In the genomic region with DNA sequence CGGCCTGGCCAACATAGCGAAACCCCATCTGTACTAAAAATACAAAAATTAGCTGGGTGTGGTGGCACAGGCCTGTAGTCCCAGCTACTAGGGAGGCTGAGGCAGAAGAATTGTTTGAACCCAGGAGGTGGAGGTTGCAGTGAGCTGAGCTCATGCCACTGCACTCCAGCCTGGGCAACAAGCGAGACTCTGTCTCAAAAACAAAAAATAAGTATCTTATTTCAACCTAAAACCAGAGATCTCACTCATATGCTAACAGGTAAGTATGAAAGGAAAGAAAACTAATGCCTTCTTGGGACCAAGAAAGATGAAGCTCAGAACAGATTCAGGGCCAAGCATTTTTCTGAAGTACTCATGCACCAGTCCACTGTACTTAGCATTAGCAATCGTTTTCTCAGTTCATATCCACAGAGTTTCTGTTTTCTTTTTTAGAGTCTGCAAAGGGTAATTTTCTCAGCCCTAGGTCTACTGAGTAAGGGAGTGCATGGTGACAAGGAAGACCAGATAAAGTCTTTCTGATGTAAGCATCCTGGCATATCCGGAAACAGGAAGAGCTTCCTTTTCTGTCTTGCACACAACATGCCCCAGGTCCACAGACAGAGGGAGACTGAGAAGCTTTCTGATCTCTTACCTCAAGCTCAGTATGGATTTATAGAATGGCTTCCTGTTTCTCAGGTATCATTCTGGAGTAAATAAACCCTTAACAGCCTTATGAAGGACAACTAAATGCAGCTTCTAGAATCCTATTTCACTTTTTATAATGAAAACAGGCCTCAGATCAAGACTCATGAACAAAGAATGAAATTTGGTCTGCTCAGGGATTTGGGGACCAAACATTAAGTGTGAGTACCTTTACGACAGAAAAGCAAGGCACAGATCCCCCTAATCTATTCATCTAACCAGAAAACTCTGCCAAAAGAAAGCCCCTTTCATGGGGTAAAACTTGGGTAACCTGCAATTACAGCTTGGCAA, we compare ENCODE assay signal across 8 cellular contexts. TPM values are rescaled to one million over a fixed set of nuclear protein-coding genes. Genes with fewer than 3 reads are reported as not detected.
DNase-seq lines count a peak whose midpoint lies in the region; ATAC-seq, FAIRE-seq and TF ChIP-seq lines count a peak whose summit lies in the region.

No MANE protein-coding gene starts in this region.

- peak overlapping the region; percentile 100 for H3K27ac Mint-ChIP-seq in activated T-cell treated with anti-CD3 and anti-CD28 coated beads, Interleukin-2, amount 50 U/mL, for 72 hours

- POLR2A ChIA-PET in HepG2 (lab: Yijun Ruan, JAX), result interaction anchor here (0.9 to 1.9 kb wide), 5 partner anchors 26 to 89 kb away, joined by 3 to 6 read pairs (median 3); no protein-coding TSS in a partner anchor

- H3K9me3 ChIP-seq in HepG2 (ENCODE audit: low read length), result no peaks in the 10 kb centered on the region
- no peaks in the 10 kb centered on the region for H3K9me3 ChIP-seq in ovary

- CTCF ChIA-PET in HepG2 (lab: Yijun Ruan, JAX; ENCODE audit: low intra/inter-chr PET ratio, low total read pairs), result no interaction called here

- no peak for TF ChIP-seq RAD21 in HepG2 (CRISPR knock-in tag; IDR thresholded peaks at IDR 0.05)

- H3K27me3 ChIP-seq in KMS-11 (ENCODE audit: insufficient read depth, low read depth), result no peaks in the 10 kb centered on the region
- H3K27me3 ChIP-seq in HepG2 (ENCODE audit: control insufficient read depth in 1 of 2, insufficient read depth in 2 of 2, low read length in 2 of 2), result peaks cover 0 to 1% of the 10 kb centered on the region in 2 experiments; a peak in 1 of 5 replicates
- no peaks in the 10 kb centered on the region for H3K27me3 ChIP-seq in ovary

- in situ Hi-C loops in HepG2 (cut with HindIII; ENCODE audit: extremely low pct_ligation_motif_present, low pct_unique_long_range_greater_than_20kb), result loop anchor here (10.0 kb wide), 1 partner anchor 105 kb away; no protein-coding TSS in a partner anchor

- TF ChIP-seq CTCF in KMS-11 (conservative IDR thresholded peaks at IDR 0.05; ENCODE audit: low read depth, low read length) (no peak), HepG2 (CRISPR knock-in tag; IDR thresholded peaks at IDR 0.05) (0 out of 2 replicates have a peak, but pooled peaks have one; percentile 14), ovary (IDR thresholded peaks at IDR 0.05) (no peak)

- BruUV-seq in HepG2 (replicated peaks; lab: Mats Ljungman, UMichigan), result no TSS peak

- H3K9ac ChIP-seq in KMS-11, result no peak overlapping the region
- H3K9ac ChIP-seq in HepG2 (ENCODE audit: insufficient read depth, low read depth, low read length), result no peak overlapping the region

- no peaks in the 10 kb centered on the region for H3K27me3 Mint-ChIP-seq in activated T-cell treated with anti-CD3 and anti-CD28 coated beads, Interleukin-2, amount 50 U/mL, for 72 hours (ENCODE audit: low read depth)

- peaks cover 58% of the 10 kb centered on the region for H3K4me1 ChIP-seq in KMS-11 (ENCODE audit: low read depth, poor library complexity, severe bottlenecking)
- H3K4me1 ChIP-seq in HepG2 (ENCODE audit: insufficient read depth, low read length), result peaks cover 41% of the 10 kb centered on the region
- H3K4me1 ChIP-seq in ovary (ENCODE audit: insufficient read depth), result no peaks in the 10 kb centered on the region

- TF ChIP-seq POLR2A in HepG2 (IDR thresholded peaks at IDR 0.05; ENCODE audit: insufficient read depth in 1 of 2, low read depth in 2 of 2, low read length in 2 of 2) (no peak), ovary (IDR thresholded peaks at IDR 0.05) (no peak)

- ATAC-seq in activated T-cell treated with anti-CD3 and anti-CD28 coated beads, Interleukin-2, amount 50 U/mL, for 72 hours (replicated peaks in 1 of 2), result peak; percentile 83 to 87
- ATAC-seq in HepG2, result no peak
- no peak for ATAC-seq in HG03175 (IDR thresholded peaks at IDR 0.05; ENCODE audit: unreplicated experiment)

- peaks cover 3 to 6% of the 10 kb centered on the region in 2 donors for H3K36me3 Mint-ChIP-seq in activated T-cell treated with anti-CD3 and anti-CD28 coated beads, Interleukin-2, amount 50 U/mL, for 72 hours (ENCODE audit: insufficient read depth in 2 of 2)

- no peaks in the 10 kb centered on the region for H3K79me2 ChIP-seq in KMS-11 (ENCODE audit: insufficient read depth, low read depth)
- no peaks in the 10 kb centered on the region for H3K79me2 ChIP-seq in HepG2 (ENCODE audit: insufficient read depth, low read length)

- intact Hi-C loops in HepG2 (cut with micrococcal nuclease; ENCODE audit: unreplicated experiment), result loop anchor here (10.0 kb wide), 1 partner anchor 95 kb away; no protein-coding TSS in a partner anchor
- intact Hi-C loops in ovary (cut with DNase I), result loop anchor here in 3 of 4 donors (5.0 to 10.0 kb wide), 3 partner anchors 55 to 95 kb away; no protein-coding TSS in a partner anchor

- H3K27ac ChIP-seq in KMS-11 (peak overlapping the region; percentile 50), HepG2 (ENCODE audit: extremely low read length, insufficient read depth, low read length) (no peak overlapping the region), ovary (no peak overlapping the region)

- DNase-seq in EL (peak; percentile 30), HepG2 (ENCODE audit: low spot score) (no peak), amygdala (lab: John Stamatoyannopoulos, UW) (no peak), germinal center (ENCODE audit: low spot score) (no peak), ovary (no peak)
- DNase-seq in activated T-cell treated with anti-CD3 and anti-CD28 coated beads, Interleukin-2, amount 50 U/mL, for 72 hours, result peak; percentile 49 to 55

- peaks cover 61% of the 10 kb centered on the region for H3K4me1 Mint-ChIP-seq in activated T-cell treated with anti-CD3 and anti-CD28 coated beads, Interleukin-2, amount 50 U/mL, for 72 hours (ENCODE audit: low read depth)

- H2AFZ ChIP-seq in KMS-11 (ENCODE audit: low read depth) (peak overlapping the region; percentile 50), HepG2 (ENCODE audit: low read length) (no peak overlapping the region)

- peak overlapping the region; percentile 58 for H3K4me2 ChIP-seq in KMS-11
- H3K4me2 ChIP-seq in HepG2 (ENCODE audit: low read depth, low read length), result no peak overlapping the region

- no peaks in the 10 kb centered on the region for H3K9me3 Mint-ChIP-seq in activated T-cell treated with anti-CD3 and anti-CD28 coated beads, Interleukin-2, amount 50 U/mL, for 72 hours

- H4K20me1 ChIP-seq in KMS-11 (ENCODE audit: insufficient read depth) (no peaks in the 10 kb centered on the region), HepG2 (ENCODE audit: insufficient read depth, low read length) (no peaks in the 10 kb centered on the region)

- H3K36me3 ChIP-seq in KMS-11 (ENCODE audit: insufficient read depth) (no peaks in the 10 kb centered on the region), HepG2 (replicated peaks in 1 of 2; ENCODE audit: control insufficient read depth in 1 of 2, insufficient read depth in 2 of 2, low read length in 2 of 2) (no peaks in the 10 kb centered on the region), ovary (no peaks in the 10 kb centered on the region)

- TF ChIP-seq EP300 in HepG2 (IDR thresholded peaks at IDR 0.05; ENCODE audit: low read depth in 2 of 2, low read length in 2 of 2) (no peak), HepG2 (CRISPR knock-in tag; IDR thresholded peaks at IDR 0.05; ENCODE audit: borderline replicate concordance) (no peak), ovary (IDR thresholded peaks at IDR 0.05) (no peak)

- 68% methylated on average over 6 of the region's 6 CpGs for WGBS in HepG2 (ENCODE audit: low lambda C conversion rate)
- 67 to 73% (median 68%) methylated on average over 6 of the region's 6 CpGs for WGBS in ovary, 3 donors

- H3K4me3 Mint-ChIP-seq in activated T-cell treated with anti-CD3 and anti-CD28 coated beads, Interleukin-2, amount 50 U/mL, for 72 hours, result peak overlapping the region; percentile 76 to 97

- peak; percentile 36 for FAIRE-seq in HepG2 (lab: Jason Lieb, UNC)

- H3K4me3 ChIP-seq in KMS-11 (IDR thresholded peaks at IDR 0.05; ENCODE audit: insufficient read depth, low read depth, low read length), result no peak overlapping the region
- no peak overlapping the region for H3K4me3 ChIP-seq in HepG2 (replicated peaks in 1 of 3; ENCODE audit: insufficient read depth in 1 of 3, low read depth in 2 of 3, low read length in 3 of 3)
- H3K4me3 ChIP-seq in ovary, result no peak overlapping the region

TF ChIP-seq in HepG2, 621 proteins besides CTCF, POLR2A, EP300 and RAD21 (continues in another document):
- no peak for TF ChIP-seq MTF1 (CRISPR knock-in tag; IDR thresholded peaks at IDR 0.05)
- TF ChIP-seq KAT8 (CRISPR knock-in tag; IDR thresholded peaks at IDR 0.05), result 0 out of 2 replicates have a peak, but pooled peaks have one; percentile 45
- TF ChIP-seq MED1 (CRISPR knock-in tag; IDR thresholded peaks at IDR 0.05), result peak; percentile 24; the same call in 1 of the 2 replicates
- TF ChIP-seq GABPB1 (CRISPR knock-in tag; IDR thresholded peaks at IDR 0.05), result peak; percentile 25; the same call in 1 of the 2 replicates

RNA-seq across cellular contexts. Expression of a gene that starts 38.7 kb away (rescaled TPM):
- 1 to 10 TPM; 1.4 to 1.5 TPM for total RNA-seq in activated T-cell treated with anti-CD3 and anti-CD28 coated beads, Interleukin-2, amount 50 U/mL, for 72 hours
- total RNA-seq in HepG2 (2016; rRNA removed; fragmentation: Illumina TruSeq; extraction: Trizol), result 1.4 and 1.6 TPM in 2 replicates
- 0.09 and 0.30 TPM in 2 replicates for total RNA-seq in HepG2 (2016; cell fraction: cytosol; rRNA removed; fragmentation: Illumina TruSeq; extraction: Trizol; ENCODE audit: low read depth)
- 1.4 and 1.9 TPM in 2 replicates for total RNA-seq in HepG2 (2016; cell fraction: insoluble cytoplasmic fraction; rRNA removed; fragmentation: Illumina TruSeq; extraction: Trizol)
- 0.77 and 0.93 TPM in 2 replicates for total RNA-seq in HepG2 (2016; cell fraction: membrane; rRNA removed; fragmentation: Illumina TruSeq; extraction: Trizol)
- total RNA-seq in HepG2 (2016; cell fraction: nucleus; rRNA removed; fragmentation: Illumina TruSeq; extraction: Trizol), result 0.94 and 1.3 TPM in 2 replicates
- polyA plus RNA-seq in HepG2 (2011; rRNA removed), result 0.98 and 1.2 TPM in 2 replicates
- 0.82 and 1.5 TPM in 2 replicates for polyA plus RNA-seq in HepG2 (2011; cell fraction: cytosol; rRNA removed)
- polyA plus RNA-seq in HepG2 (2011; cell fraction: nucleus; rRNA removed), result 2.8 and 3.7 TPM in 2 replicates
- polyA plus RNA-seq in HepG2 (2012), result 0.66 and 0.96 TPM in 2 replicates
- 0.31 and 0.45 TPM in 2 replicates for polyA plus RNA-seq in HepG2 (2016; cell fraction: cytosol; fragmentation: Illumina TruSeq; extraction: Trizol; ENCODE audit: low read depth)
- polyA plus RNA-seq in HepG2 (2016; cell fraction: insoluble cytoplasmic fraction; fragmentation: Illumina TruSeq; extraction: Trizol; ENCODE audit: low read depth), result 1.3 and 1.4 TPM in 2 replicates
- polyA plus RNA-seq in HepG2 (2016; cell fraction: membrane; fragmentation: Illumina TruSeq; extraction: Trizol; ENCODE audit: low read depth), result 0.61 and 0.62 TPM in 2 replicates
- polyA plus RNA-seq in HepG2 (2016; cell fraction: nucleus; fragmentation: Illumina TruSeq; extraction: Trizol; ENCODE audit: insufficient read depth, low read depth), result 2.0 and 2.1 TPM in 2 replicates
- 0.05 and 1.5 TPM in 2 replicates for polyA minus RNA-seq in HepG2 (2011; rRNA and poly(A)+ RNA removed; ENCODE audit: low replicate concordance)
- 0.35 and 0.40 TPM in 2 replicates for polyA minus RNA-seq in HepG2 (2011; cell fraction: cytosol; rRNA and poly(A)+ RNA removed)
- 0.37 and 0.52 TPM in 2 replicates for polyA minus RNA-seq in HepG2 (2011; cell fraction: nucleus; rRNA and poly(A)+ RNA removed)
- 100 to 1,000 TPM in 1 of 7 donors, 1 to 10 TPM in 4, under 1 TPM in 1, not detected in 1; 0.28 to 168 (median 6.9) TPM for total RNA-seq in ovary
- under 1 TPM in 1 of 2 donors, not detected in 1; 0.23 TPM for polyA plus RNA-seq in ovary

Comparison
In these comparisons a context has a peak if more than half of its experiments do, and no peak if none do; other contexts are left out.
1. DNase-seq: peak in EL (single experiment) and activated T-cell treated with anti-CD3 and anti-CD28 coated beads, Interleukin-2, amount 50 U/mL, for 72 hours (2 of 2); none in HepG2 (single experiment), amygdala (0 of 56), germinal center (single experiment) and ovary (0 of 5).
2. ATAC-seq: peak in activated T-cell treated with anti-CD3 and anti-CD28 coated beads, Interleukin-2, amount 50 U/mL, for 72 hours (2 of 2); none in HepG2 (single experiment) and HG03175 (single experiment).